ENCODE assay signal across 8 cellular contexts in the genomic region with DNA sequence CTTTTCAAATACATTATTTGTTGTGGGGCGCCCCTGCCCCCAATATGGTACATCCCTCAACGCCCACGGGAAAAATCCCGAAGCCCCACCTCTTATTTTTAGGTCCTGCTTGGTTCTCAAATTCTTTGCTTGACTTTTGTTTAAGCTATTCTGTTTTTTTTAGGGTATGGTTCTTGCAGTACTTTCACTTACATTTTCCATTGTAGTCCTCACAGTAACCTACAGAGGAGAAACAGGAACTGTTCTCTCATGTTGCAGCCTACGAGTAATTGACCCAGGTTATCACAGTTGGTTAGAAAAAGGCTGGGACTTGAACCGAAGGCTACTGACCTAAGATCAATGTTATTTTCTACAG. TPM values are rescaled to one million over a fixed set of nuclear protein-coding genes. Genes with fewer than 3 reads are reported as not detected.
DNase-seq lines count a peak whose midpoint lies in the region; ATAC-seq and TF ChIP-seq lines count a peak whose summit lies in the region.

No MANE protein-coding gene starts in this region.

- peak overlapping the region; percentile 91 for H3K4me3 Mint-ChIP-seq in Caco-2 (ENCODE audit: unreplicated experiment)
- H3K4me3 Mint-ChIP-seq in effector memory CD8-positive, alpha-beta T cell, result peak overlapping the region; percentile 83 to 86
- peak overlapping the region; percentile 85 to 99 (median 98) for H3K4me3 Mint-ChIP-seq in naive thymus-derived CD8-positive, alpha-beta T cell

- no peak for DNase-seq in Caco-2
- DNase-seq in effector memory CD8-positive, alpha-beta T cell, result no peak
- DNase-seq in naive thymus-derived CD8-positive, alpha-beta T cell, result no peak
- no peak for DNase-seq in effector CD4-positive, alpha-beta T cell
- no peak for DNase-seq in activated effector memory CD4-positive, alpha-beta T cell treated with Interleukin-2 at 50 U/mL for 16 hours

- H3K9me3 Mint-ChIP-seq in Caco-2 (ENCODE audit: unreplicated experiment), result no peaks in the 10 kb centered on the region
- H3K9me3 Mint-ChIP-seq in effector memory CD8-positive, alpha-beta T cell, result no peaks in the 10 kb centered on the region
- H3K9me3 Mint-ChIP-seq in naive thymus-derived CD8-positive, alpha-beta T cell, result no peaks in the 10 kb centered on the region

- BruUV-seq in Caco-2 (replicated peaks; lab: Mats Ljungman, UMichigan), result TSS peak; percentile 59

- no peaks in the 10 kb centered on the region for H3K36me3 ChIP-seq in Caco-2 (ENCODE audit: control insufficient read depth, insufficient read depth, low read length)

- CTCF ChIA-PET in Caco-2 (lab: Charles Lee), result no interaction called here

- no peaks in the 10 kb centered on the region for H3K27me3 Mint-ChIP-seq in Caco-2 (ENCODE audit: insufficient read depth, unreplicated experiment)
- no peaks in the 10 kb centered on the region for H3K27me3 Mint-ChIP-seq in effector memory CD8-positive, alpha-beta T cell
- no peaks in the 10 kb centered on the region for H3K27me3 Mint-ChIP-seq in naive thymus-derived CD8-positive, alpha-beta T cell

- peak overlapping the region; percentile 93 for H3K4me3 ChIP-seq in Caco-2 (ENCODE audit: low read depth, low read length)

- POLR2A ChIA-PET in Caco-2 (lab: Charles Lee), result no interaction called here
- POLR2A ChIA-PET in naive thymus-derived CD8-positive, alpha-beta T cell (lab: Charles Lee), result interaction anchor here (1.0 to 3.9 kb wide), 7 partner anchors 9 to 207 kb away, joined by 3 to 63 read pairs (median 9); a partner anchor contains a TSS

- peaks cover 18% of the 10 kb centered on the region for H3K36me3 Mint-ChIP-seq in Caco-2 (ENCODE audit: insufficient read depth, unreplicated experiment)
- peaks cover 49% of the 10 kb centered on the region for H3K36me3 Mint-ChIP-seq in effector memory CD8-positive, alpha-beta T cell (ENCODE audit: insufficient read depth)
- peaks cover 0 to 20% (median 5%) of the 10 kb centered on the region in 3 donors for H3K36me3 Mint-ChIP-seq in naive thymus-derived CD8-positive, alpha-beta T cell

- TF ChIP-seq POLR2A in Raji (IDR thresholded peaks at IDR 0.05; ENCODE audit: insufficient read depth, low read depth, low read length), result peak; percentile 11; the same call in 1 of the 2 replicates

- H3K27ac Mint-ChIP-seq in Caco-2 (ENCODE audit: unreplicated experiment), result peak overlapping the region; percentile 100
- peak overlapping the region; percentile 97 for H3K27ac Mint-ChIP-seq in effector memory CD8-positive, alpha-beta T cell
- peak overlapping the region; percentile 77 to 100 (median 99) for H3K27ac Mint-ChIP-seq in naive thymus-derived CD8-positive, alpha-beta T cell

- no peak for TF ChIP-seq CTCF in Caco-2 (IDR thresholded peaks at IDR 0.05; ENCODE audit: insufficient read depth in 1 of 2, low read depth in 1 of 2, low read length in 1 of 2, severe bottlenecking in 1 of 2, unreplicated experiment in 1 of 2)

- no peaks in the 10 kb centered on the region; the same call in 1 of the 2 replicates for H3K4me1 ChIP-seq in Caco-2

- H3K9me3 ChIP-seq in Caco-2, result no peaks in the 10 kb centered on the region

- H3K27me3 ChIP-seq in Caco-2 (replicated peaks; ENCODE audit: control insufficient read depth, insufficient read depth, low read length), result no peaks in the 10 kb centered on the region

- intact Hi-C loops in Caco-2 (cut with micrococcal nuclease; ENCODE audit: unreplicated experiment), result loop anchor here (1.0 to 5.0 kb wide), 3 partner anchors 24 to 141 kb away; no protein-coding TSS in a partner anchor

- peak; percentile 69 for ATAC-seq in GM19351 (IDR thresholded peaks at IDR 0.05; ENCODE audit: unreplicated experiment)
- peak; percentile 59 for ATAC-seq in HG03280 (IDR thresholded peaks at IDR 0.05; ENCODE audit: unreplicated experiment)
- ATAC-seq in effector memory CD8-positive, alpha-beta T cell (replicated peaks), result peak; percentile 58
- peak; percentile 59 to 60 for ATAC-seq in naive thymus-derived CD8-positive, alpha-beta T cell

- H3K4me1 Mint-ChIP-seq in Caco-2 (ENCODE audit: low read depth, unreplicated experiment), result no peaks in the 10 kb centered on the region
- peaks cover 20 to 37% of the 10 kb centered on the region in 2 donors for H3K4me1 Mint-ChIP-seq in effector memory CD8-positive, alpha-beta T cell (ENCODE audit: low read depth in 2 of 2)
- peaks cover 12 to 48% (median 38%) of the 10 kb centered on the region in 4 donors for H3K4me1 Mint-ChIP-seq in naive thymus-derived CD8-positive, alpha-beta T cell

RNA-seq across cellular contexts. Expression of a gene that starts 0.7 kb away (rescaled TPM):
- 16.2 and 16.9 TPM in 2 replicates for total RNA-seq in Caco-2 (2022)
- total RNA-seq in naive thymus-derived CD8-positive, alpha-beta T cell, result 10 to 100 TPM; 53.2 to 56.4 TPM
- polyA plus RNA-seq in naive thymus-derived CD8-positive, alpha-beta T cell, result 10 to 100 TPM; 30.7 to 40.3 (median 30.7) TPM
